ENCODE assay signal across 1 cellular context in genomic region chr1:197692965-197693364, GRCh38.
TF ChIP-seq lines count a peak whose summit lies in the region.

No MANE protein-coding gene starts in this region.

TF ChIP-seq in HCT116, 20 proteins besides CTCF, POLR2A, EP300 and RAD21 (continued from another document):
- no peak for TF ChIP-seq ZBTB33 (IDR thresholded peaks at IDR 0.05; ENCODE audit: extremely low read depth, insufficient replicate concordance, low read length)
- no peak for TF ChIP-seq CBX3 (IDR thresholded peaks at IDR 0.05; ENCODE audit: low read depth)
- no peak for TF ChIP-seq SP1 (IDR thresholded peaks at IDR 0.05; ENCODE audit: low read depth)
- TF ChIP-seq YY1 (IDR thresholded peaks at IDR 0.05; ENCODE audit: extremely low read depth, insufficient replicate concordance, low read depth, low read length) = no peak
- TF ChIP-seq ATF3 (IDR thresholded peaks at IDR 0.05) = no peak
- no peak for TF ChIP-seq FOSL1 (IDR thresholded peaks at IDR 0.05; ENCODE audit: low read depth)
- TF ChIP-seq CEBPB (IDR thresholded peaks at IDR 0.05; ENCODE audit: low read depth) = no peak
- no peak for TF ChIP-seq ZFX (IDR thresholded peaks at IDR 0.05)
TF ChIP-seq in HCT116: peak in this region for 0.
